Comparison of ENCODE assay signal across 9 cellular contexts in the genomic region with DNA sequence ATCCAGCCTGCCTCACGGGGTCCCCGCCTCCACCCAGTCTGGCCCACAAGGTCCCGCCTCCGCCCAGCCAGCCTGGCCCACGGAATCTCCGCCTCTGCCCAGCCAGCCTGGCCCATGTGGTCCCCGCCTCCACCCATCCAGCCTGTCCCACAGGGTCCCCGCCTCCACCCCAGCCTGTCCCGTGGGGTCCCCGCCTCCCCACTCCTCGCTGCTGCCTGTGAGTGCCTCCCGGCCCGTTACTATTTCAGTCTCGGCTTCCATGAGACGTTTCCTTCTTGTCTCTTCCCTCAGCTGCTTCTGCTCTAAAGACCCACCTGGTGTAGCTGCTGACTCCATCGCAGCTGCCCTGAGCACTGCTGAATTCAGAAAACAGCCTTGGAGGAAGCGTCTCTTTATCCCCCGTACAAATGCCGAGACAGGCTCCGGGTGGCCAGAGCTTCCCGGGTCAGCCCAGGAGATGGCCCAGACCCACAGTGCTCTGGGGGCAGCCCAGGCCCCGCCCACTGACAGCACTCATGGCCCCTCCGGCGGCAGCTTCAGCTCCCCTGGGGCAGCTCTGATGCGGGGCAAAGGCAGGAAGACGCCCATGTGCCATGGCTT.
DNase-seq lines count a peak whose midpoint lies in the region; ATAC-seq, FAIRE-seq and TF ChIP-seq lines count a peak whose summit lies in the region.
"Had no signal": no experiment of that assay in that cellular context is flagged by ENCODE, and none has a peak within 500 bp of the region (broad histone marks: within the 10 kb centered on the region; RNA-seq: fewer than 3 reads in every experiment).

No MANE protein-coding gene starts in this region.

- no peaks in the 10 kb centered on the region for H4K20me1 ChIP-seq in hepatocyte (ENCODE audit: insufficient read depth, poor library complexity, severe bottlenecking)

- no peaks in the 10 kb centered on the region for H3K36me3 ChIP-seq in hepatocyte (replicated peaks; ENCODE audit: insufficient read depth, low read depth)
- peaks cover 0 to 73% (median 0%) of the 10 kb centered on the region in 3 donors for H3K36me3 ChIP-seq in tibial nerve

- peak overlapping the region; percentile 49 for H3K4me2 ChIP-seq in hepatocyte

- H3K9me3 ChIP-seq in hepatocyte (ENCODE audit: low read depth) (no peaks in the 10 kb centered on the region), tibial nerve (no peaks in the 10 kb centered on the region)

- H3K27me3 ChIP-seq in hepatocyte: no peaks in the 10 kb centered on the region
- H3K27me3 ChIP-seq in tibial nerve: no peaks in the 10 kb centered on the region

- peak; percentile 68 for ATAC-seq in GM21515 (IDR thresholded peaks at IDR 0.05; ENCODE audit: unreplicated experiment)
- ATAC-seq in HG03045 (IDR thresholded peaks at IDR 0.05; ENCODE audit: unreplicated experiment): no peak

- TF ChIP-seq CTCF in hepatocyte (IDR thresholded peaks at IDR 0.05; ENCODE audit: poor library complexity) (no peak), tibial nerve (IDR thresholded peaks at IDR 0.05) (no peak)

- in situ Hi-C loops in KBM-7 (cut with MboI; ENCODE audit: low pct_unique_long_range_greater_than_20kb, low sequenced_read_pairs): no loop called here

- peaks cover 4% of the 10 kb centered on the region for H3K4me1 ChIP-seq in hepatocyte (ENCODE audit: insufficient read depth)
- peaks cover 0 to 17% (median 10%) of the 10 kb centered on the region in 4 donors for H3K4me1 ChIP-seq in tibial nerve

- DNase-seq in GM12891 (ENCODE audit: insufficient read length, low spot score): peak; percentile 72
- peak; percentile 84 for DNase-seq in NCI-H1436 (lab: John Stamatoyannopoulos, UW)
- DNase-seq in hepatocyte (ENCODE audit: low spot score): peak; percentile 39
- no peak for DNase-seq in tibial nerve (ENCODE audit: low spot score in 2 of 2)
- DNase-seq in KBM-7: no peak
- DNase-seq in NCI-H82 treated with DMSO at 0.1 percent for 48 hours (lab: John Stamatoyannopoulos, UW; ENCODE audit: unreplicated experiment): no peak

- no peaks in the 10 kb centered on the region for H3K9me2 ChIP-seq in hepatocyte (replicated peaks; ENCODE audit: insufficient read depth)

- H3K4me3 ChIP-seq in hepatocyte: no peak overlapping the region
- H3K4me3 ChIP-seq in tibial nerve: peak overlapping the region in 1 of 4 donors; percentile 21

- TF ChIP-seq EP300 in tibial nerve (IDR thresholded peaks at IDR 0.05): no peak

- H3K27ac ChIP-seq in hepatocyte: no peak overlapping the region
- peak overlapping the region in 2 of 4 donors; percentile 61 to 67 for H3K27ac ChIP-seq in tibial nerve

- FAIRE-seq in GM12891 (lab: Jason Lieb, UNC): peak; percentile 97
- FAIRE-seq: colon had no signal

- no peaks in the 10 kb centered on the region for H3K79me2 ChIP-seq in hepatocyte

- H2AFZ ChIP-seq in hepatocyte: no peak overlapping the region

- 54% methylated on average over 15 of the region's 26 CpGs for WGBS in hepatocyte (ENCODE audit: low lambda C conversion rate, missing lambda C conversion rate)
- WGBS in tibial nerve, 2 donors: 44 to 60% methylated on average over 18 to 26 of the region's 26 CpGs

- peak; percentile 17; the same call in 1 of the 2 replicates for TF ChIP-seq POLR2A in GM12891 (IDR thresholded peaks at IDR 0.05; ENCODE audit: low read depth, low read length)
- TF ChIP-seq POLR2A in tibial nerve (IDR thresholded peaks at IDR 0.05): no peak

TF ChIP-seq in GM12891, 5 proteins besides CTCF, POLR2A, EP300 and RAD21:
- no peak for TF ChIP-seq PAX5 (IDR thresholded peaks at IDR 0.05; ENCODE audit: insufficient read depth, low read length, severe bottlenecking)
- TF ChIP-seq POU2F2 (IDR thresholded peaks at IDR 0.05; ENCODE audit: low read depth, low read length): no peak
- TF ChIP-seq SPI1 (IDR thresholded peaks at IDR 0.05; ENCODE audit: low read depth, low read length): no peak
- TF ChIP-seq POLR2AphosphoS5 (IDR thresholded peaks at IDR 0.05; ENCODE audit: low read depth, low read length): no peak
- TF ChIP-seq TAF1 (IDR thresholded peaks at IDR 0.05; ENCODE audit: low read depth, low read length): no peak

Comparison
In these comparisons a context has a peak if more than half of its experiments do, and no peak if none do; other contexts are left out.
1. DNase-seq: peak in GM12891 (single experiment), NCI-H1436 (single experiment) and hepatocyte (single experiment); none in tibial nerve (0 of 2), KBM-7 (single experiment) and NCI-H82 treated with DMSO at 0.1 percent for 48 hours (single experiment).